ENCODE assay signal across 1 cellular context in the genomic region with DNA sequence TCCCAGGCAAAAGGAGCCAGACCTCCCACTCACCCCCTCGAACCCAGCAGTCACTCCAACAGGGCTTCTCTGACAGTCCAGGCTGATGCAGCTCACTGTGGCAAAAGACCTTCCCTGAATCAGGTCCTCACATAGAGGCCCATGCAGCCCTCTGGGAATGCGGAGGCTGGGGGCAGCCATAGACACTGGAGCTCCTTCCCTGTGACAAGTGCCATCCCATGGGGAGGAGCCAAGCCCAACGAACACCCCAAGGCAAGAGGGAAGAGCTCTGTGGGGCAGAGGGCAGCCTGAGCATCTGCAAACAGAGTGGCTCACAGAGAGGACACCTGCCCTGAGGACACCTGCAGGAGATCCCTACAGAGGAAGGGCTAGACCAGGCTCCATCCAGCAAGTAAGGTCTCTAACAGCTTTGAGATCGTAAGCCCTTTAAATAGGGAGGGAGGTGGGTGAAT.
TF ChIP-seq lines count a peak whose summit lies in the region.

LINC01488 (plus strand) TSS at position 271 of the 452 bp plus-strand sequence.

TF ChIP-seq in IMR-90, 13 proteins besides CTCF, POLR2A, EP300 and RAD21:
- TF ChIP-seq BHLHE40 (IDR thresholded peaks at IDR 0.05; ENCODE audit: low read depth, low read length) (no peak), MAZ (IDR thresholded peaks at IDR 0.05; ENCODE audit: borderline replicate concordance, low read depth, low read length) (no peak), MXI1 (IDR thresholded peaks at IDR 0.05; ENCODE audit: borderline replicate concordance, low read depth, low read length) (no peak), CEBPB (IDR thresholded peaks at IDR 0.05; ENCODE audit: low read depth, low read length) (no peak)
